Comparison of ENCODE assay signal across 1 cellular context in genomic region chr9:108017671-108018070, GRCh38.
TF ChIP-seq lines count a peak whose summit lies in the region.

No MANE protein-coding gene starts in this region.

TF ChIP-seq in H1, 55 proteins besides CTCF, POLR2A, EP300 and RAD21 (continued from another document):
- no peak for TF ChIP-seq SP1 (IDR thresholded peaks at IDR 0.05; ENCODE audit: low read depth, low read length)
- no peak for TF ChIP-seq KDM4A (IDR thresholded peaks at IDR 0.05; ENCODE audit: low read depth, low read length, severe bottlenecking)
- no peak for TF ChIP-seq RFX5 (IDR thresholded peaks at IDR 0.05; ENCODE audit: borderline replicate concordance, low read depth, low read length)
